Comparison of ENCODE assay signal across 2 cellular contexts in genomic region chr6:29502597-29502996, GRCh38.
TF ChIP-seq lines count a peak whose summit lies in the region.

No MANE protein-coding gene starts in this region.

TF ChIP-seq in SK-N-SH, 30 proteins besides CTCF, POLR2A, EP300 and RAD21:
- no peak for TF ChIP-seq MEF2A (IDR thresholded peaks at IDR 0.05; ENCODE audit: borderline replicate concordance, low read depth)
- no peak for TF ChIP-seq USF2 (IDR thresholded peaks at IDR 0.05; ENCODE audit: borderline replicate concordance, low read depth, low read length)
- no peak for TF ChIP-seq JUND (IDR thresholded peaks at IDR 0.05)
- no peak for TF ChIP-seq RCOR1 (IDR thresholded peaks at IDR 0.05; ENCODE audit: low read length)
- TF ChIP-seq MAX (IDR thresholded peaks at IDR 0.05; ENCODE audit: low read depth), result no peak
- TF ChIP-seq PBX3 (IDR thresholded peaks at IDR 0.05), result no peak
- TF ChIP-seq GABPA (IDR thresholded peaks at IDR 0.05; ENCODE audit: low read depth), result no peak
- no peak for TF ChIP-seq GATA2 (CRISPR knock-in tag; IDR thresholded peaks at IDR 0.05)
- TF ChIP-seq NFIC (IDR thresholded peaks at IDR 0.05; ENCODE audit: borderline replicate concordance), result no peak

TF ChIP-seq in SK-N-SH treated with all-trans-retinoic acid at 6 μM for 48 hours, 23 proteins besides CTCF, POLR2A, EP300 and RAD21:
- TF ChIP-seq TCF4 (CRISPR knock-in tag; IDR thresholded peaks at IDR 0.05; ENCODE audit: borderline replicate concordance), result no peak
- TF ChIP-seq ZFP3 (CRISPR knock-in tag; IDR thresholded peaks at IDR 0.05), result no peak
- no peak for TF ChIP-seq GLIS3 (CRISPR knock-in tag; IDR thresholded peaks at IDR 0.05)
- no peak for TF ChIP-seq ZNF8 (CRISPR knock-in tag; IDR thresholded peaks at IDR 0.05)
- no peak for TF ChIP-seq TOX (CRISPR knock-in tag; IDR thresholded peaks at IDR 0.05; ENCODE audit: borderline replicate concordance)
- no peak for TF ChIP-seq ARNTL (CRISPR knock-in tag; IDR thresholded peaks at IDR 0.05; ENCODE audit: borderline replicate concordance, low read depth)
- TF ChIP-seq PATZ1 (CRISPR knock-in tag; IDR thresholded peaks at IDR 0.05; ENCODE audit: borderline replicate concordance), result no peak
- TF ChIP-seq OSR1 (CRISPR knock-in tag; IDR thresholded peaks at IDR 0.05), result no peak
- no peak for TF ChIP-seq ESRRG (CRISPR knock-in tag; IDR thresholded peaks at IDR 0.05)
- no peak for TF ChIP-seq ISL1 (CRISPR knock-in tag; IDR thresholded peaks at IDR 0.05)
- no peak for TF ChIP-seq PPARA (CRISPR knock-in tag; IDR thresholded peaks at IDR 0.05; ENCODE audit: borderline replicate concordance)
- TF ChIP-seq CSDC2 (CRISPR knock-in tag; IDR thresholded peaks at IDR 0.05), result no peak
- TF ChIP-seq RARB (CRISPR knock-in tag; IDR thresholded peaks at IDR 0.05), result no peak
- TF ChIP-seq TSHZ2 (CRISPR knock-in tag; IDR thresholded peaks at IDR 0.05), result no peak
